14 cellular contexts compared by ENCODE assay signal in genomic region chr7:105638942-105639495, GRCh38. TPM values are rescaled to one million over a fixed set of nuclear protein-coding genes. Genes with fewer than 3 reads are reported as not detected.
DNase-seq lines count a peak whose midpoint lies in the region; ATAC-seq, FAIRE-seq and TF ChIP-seq lines count a peak whose summit lies in the region.
"Had no signal": no experiment of that assay in that cellular context is flagged by ENCODE, and none has a peak within 500 bp of the region (broad histone marks: within the 10 kb centered on the region; RNA-seq: fewer than 3 reads in every experiment).

No MANE protein-coding gene starts in this region.

- H3K9me3 Mint-ChIP-seq in astrocyte (ENCODE audit: unreplicated experiment) = no peaks in the 10 kb centered on the region
- H3K9me3 Mint-ChIP-seq: dendritic cell treated with granulocyte-macrophage colony-stimulating factor and Interleukin-4, amounts not matched to agents 40 ng/mL and 50 ng/mL, for 4 days had no signal

- ATAC-seq in GM21423 (IDR thresholded peaks at IDR 0.05; ENCODE audit: unreplicated experiment) (no peak), HepG2 (no peak), HG02623 (IDR thresholded peaks at IDR 0.05; ENCODE audit: unreplicated experiment) (no peak)

- intact Hi-C loops in HepG2 (cut with micrococcal nuclease; ENCODE audit: unreplicated experiment) = no loop called here

- H3K9me3 ChIP-seq in astrocyte (ENCODE audit: insufficient read depth, low read depth, low read length) (no peaks in the 10 kb centered on the region), HepG2 (ENCODE audit: low read length) (no peaks in the 10 kb centered on the region)
- H3K9me3 ChIP-seq: HAP-1 had no signal

- H4K20me1 ChIP-seq in astrocyte (ENCODE audit: insufficient read depth, low read length) (peaks cover 3% of the 10 kb centered on the region), HepG2 (ENCODE audit: insufficient read depth, low read length) (no peaks in the 10 kb centered on the region)

- H3K4me1 Mint-ChIP-seq in astrocyte (ENCODE audit: low read depth, unreplicated experiment) = peaks cover 17% of the 10 kb centered on the region

- no peaks in the 10 kb centered on the region for H3K27me3 Mint-ChIP-seq in astrocyte (ENCODE audit: low read depth, unreplicated experiment)
- H3K27me3 Mint-ChIP-seq: dendritic cell treated with granulocyte-macrophage colony-stimulating factor and Interleukin-4, amounts not matched to agents 40 ng/mL and 50 ng/mL, for 4 days had no signal

- in situ Hi-C loops in HepG2 (cut with HindIII; ENCODE audit: extremely low pct_ligation_motif_present, low pct_unique_long_range_greater_than_20kb) = no loop called here

- no peak overlapping the region for H3K27ac Mint-ChIP-seq in astrocyte (ENCODE audit: unreplicated experiment)
- H3K27ac Mint-ChIP-seq: dendritic cell treated with granulocyte-macrophage colony-stimulating factor and Interleukin-4, amounts not matched to agents 40 ng/mL and 50 ng/mL, for 4 days had no signal

- peak overlapping the region; percentile 74 for H3K4me3 Mint-ChIP-seq in astrocyte (ENCODE audit: unreplicated experiment)
- H3K4me3 Mint-ChIP-seq: dendritic cell treated with granulocyte-macrophage colony-stimulating factor and Interleukin-4, amounts not matched to agents 40 ng/mL and 50 ng/mL, for 4 days had no signal

- no peaks in the 10 kb centered on the region for H3K79me2 ChIP-seq in astrocyte (ENCODE audit: insufficient read depth, low read length)
- no peaks in the 10 kb centered on the region for H3K79me2 ChIP-seq in HepG2 (ENCODE audit: insufficient read depth, low read length)

- no peak for TF ChIP-seq CTCF in C4-2B (conservative IDR thresholded peaks at IDR 0.05)
- TF ChIP-seq CTCF in astrocyte (IDR thresholded peaks at IDR 0.05; ENCODE audit: insufficient read depth, low read depth, low read length) = no peak
- TF ChIP-seq CTCF in HepG2 (CRISPR knock-in tag; IDR thresholded peaks at IDR 0.05) = no peak

- H3K27me3 ChIP-seq in astrocyte (ENCODE audit: insufficient read depth, low read length) (no peaks in the 10 kb centered on the region), HepG2 (ENCODE audit: control insufficient read depth in 1 of 2, insufficient read depth in 2 of 2, low read length in 2 of 2) (no peaks in the 10 kb centered on the region)

- H3K36me3 ChIP-seq in astrocyte (ENCODE audit: insufficient read depth, low read length) (peaks cover 4% of the 10 kb centered on the region), HepG2 (replicated peaks in 1 of 2; ENCODE audit: control insufficient read depth in 1 of 2, insufficient read depth in 2 of 2, low read length in 2 of 2) (peaks cover 8 to 24% of the 10 kb centered on the region in 2 experiments)
- H3K36me3 ChIP-seq: HAP-1 had no signal

- TF ChIP-seq POLR2A in HepG2 (IDR thresholded peaks at IDR 0.05; ENCODE audit: insufficient read depth in 1 of 2, low read depth in 2 of 2, low read length in 2 of 2) = no peak

- 95% methylated on average over 16 of the region's 23 CpGs for WGBS in HepG2 (ENCODE audit: low lambda C conversion rate)

- POLR2A ChIA-PET in HepG2 (lab: Yijun Ruan, JAX) = no interaction called here

- FAIRE-seq in astrocyte (lab: Jason Lieb, UNC) (no peak), HepG2 (lab: Jason Lieb, UNC) (no peak)
- FAIRE-seq: small intestine had no signal

- no peak for TF ChIP-seq EP300 in HepG2 (IDR thresholded peaks at IDR 0.05; ENCODE audit: low read depth in 2 of 2, low read length in 2 of 2)
- TF ChIP-seq EP300 in HepG2 (CRISPR knock-in tag; IDR thresholded peaks at IDR 0.05; ENCODE audit: borderline replicate concordance) = no peak

- H3K27ac ChIP-seq in C4-2B (peak overlapping the region; percentile 61), astrocyte (ENCODE audit: low read depth, low read length) (no peak overlapping the region), HepG2 (ENCODE audit: extremely low read length, insufficient read depth, low read length) (no peak overlapping the region)

- H3K36me3 Mint-ChIP-seq in astrocyte (ENCODE audit: low read depth, unreplicated experiment) = peaks cover 10% of the 10 kb centered on the region

- H2AFZ ChIP-seq in astrocyte (ENCODE audit: low read depth, low read length) = no peak overlapping the region
- no peak overlapping the region for H2AFZ ChIP-seq in HepG2 (ENCODE audit: low read length)

- H3K9ac ChIP-seq in astrocyte (ENCODE audit: low read length) (no peak overlapping the region), HepG2 (ENCODE audit: insufficient read depth, low read depth, low read length) (no peak overlapping the region)

- CTCF ChIA-PET in HepG2 (lab: Yijun Ruan, JAX; ENCODE audit: low intra/inter-chr PET ratio, low total read pairs) = no interaction called here

- no TSS peak for BruUV-seq in HepG2 (replicated peaks; lab: Mats Ljungman, UMichigan)

- H3K4me3 ChIP-seq in astrocyte (ENCODE audit: insufficient read depth, low read depth, low read length) (no peak overlapping the region), HepG2 (replicated peaks in 1 of 3; ENCODE audit: insufficient read depth in 1 of 3, low read depth in 2 of 3, low read length in 3 of 3) (no peak overlapping the region)
- H3K4me3 ChIP-seq: HAP-1 had no signal

- TF ChIP-seq RAD21 in HepG2 (CRISPR knock-in tag; IDR thresholded peaks at IDR 0.05) = no peak

- H3K4me1 ChIP-seq in astrocyte (ENCODE audit: insufficient read depth, low read length) = peaks cover 4% of the 10 kb centered on the region
- H3K4me1 ChIP-seq in HepG2 (ENCODE audit: insufficient read depth, low read length) = no peaks in the 10 kb centered on the region
- H3K4me1 ChIP-seq: HAP-1 had no signal

- no peak overlapping the region for H3K4me2 ChIP-seq in astrocyte (ENCODE audit: low read length)
- no peak overlapping the region for H3K4me2 ChIP-seq in HepG2 (ENCODE audit: low read depth, low read length)

- peak; percentile 89 for DNase-seq in NCI-H1417 treated with DMSO at 0.1 percent for 48 hours (lab: John Stamatoyannopoulos, UW)
- DNase-seq in astrocyte (ENCODE audit: low read depth) = no peak
- DNase-seq in left kidney (ENCODE audit: low read depth, low spot score) = peak; percentile 87
- DNase-seq in HepG2 (ENCODE audit: low spot score) = no peak
- no peak for DNase-seq in AG08395 (ENCODE audit: low spot score)
- DNase-seq: activated CD4-positive, alpha-beta T cell treated with anti-CD3 and anti-CD28 coated beads, Interleukin-2, amount 50 U/mL, for 4 hours; activated naive CD4-positive, alpha-beta T cell treated with Interleukin-2 at 50 U/mL for 16 hours; NCI-H446; small intestine had no signal

TF ChIP-seq in HepG2, 621 proteins besides CTCF, POLR2A, EP300 and RAD21:
- TF ChIP-seq ZNF841 (CRISPR knock-in tag; IDR thresholded peaks at IDR 0.05; ENCODE audit: borderline replicate concordance) (no peak), RNF2 (conservative IDR thresholded peaks at IDR 0.05; ENCODE audit: low read depth) (no peak)

RNA-seq across cellular contexts. Expression of gene EFCAB10, which starts 57.7 kb away (rescaled TPM):
- total RNA-seq in astrocyte = 0.38 and 0.52 TPM in 2 replicates
- total RNA-seq in HepG2 (2016; rRNA removed; fragmentation: Illumina TruSeq; extraction: Trizol) = 0.34 and 0.40 TPM in 2 replicates
- total RNA-seq in HepG2 (2016; cell fraction: cytosol; rRNA removed; fragmentation: Illumina TruSeq; extraction: Trizol; ENCODE audit: low read depth) = not detected in 2 replicates
- total RNA-seq in HepG2 (2016; cell fraction: insoluble cytoplasmic fraction; rRNA removed; fragmentation: Illumina TruSeq; extraction: Trizol) = 0.15 and 0.37 TPM in 2 replicates
- total RNA-seq in HepG2 (2016; cell fraction: membrane; rRNA removed; fragmentation: Illumina TruSeq; extraction: Trizol) = not detected in 2 replicates
- total RNA-seq in HepG2 (2016; cell fraction: nucleus; rRNA removed; fragmentation: Illumina TruSeq; extraction: Trizol) = 0.53 TPM in 1 of 2 replicates, not detected in the other
- not detected in 2 replicates for polyA plus RNA-seq in HepG2 (2011; rRNA removed)
- polyA plus RNA-seq in HepG2 (2011; cell fraction: cytosol; rRNA removed) = not detected in 2 replicates
- not detected in 2 replicates for polyA plus RNA-seq in HepG2 (2011; cell fraction: nucleus; rRNA removed)
- 0.20 TPM in 1 of 2 replicates, not detected in the other for polyA plus RNA-seq in HepG2 (2012)
- polyA plus RNA-seq in HepG2 (2016; cell fraction: cytosol; fragmentation: Illumina TruSeq; extraction: Trizol; ENCODE audit: low read depth) = not detected in 2 replicates
- 0.14 TPM in 1 of 2 replicates, not detected in the other for polyA plus RNA-seq in HepG2 (2016; cell fraction: insoluble cytoplasmic fraction; fragmentation: Illumina TruSeq; extraction: Trizol; ENCODE audit: low read depth)
- not detected in 2 replicates for polyA plus RNA-seq in HepG2 (2016; cell fraction: membrane; fragmentation: Illumina TruSeq; extraction: Trizol; ENCODE audit: low read depth)
- not detected in 2 replicates for polyA plus RNA-seq in HepG2 (2016; cell fraction: nucleus; fragmentation: Illumina TruSeq; extraction: Trizol; ENCODE audit: insufficient read depth, low read depth)
- polyA minus RNA-seq in HepG2 (2011; rRNA and poly(A)+ RNA removed; ENCODE audit: low replicate concordance) = not detected in 2 replicates
- not detected in 2 replicates for polyA minus RNA-seq in HepG2 (2011; cell fraction: cytosol; rRNA and poly(A)+ RNA removed)
- not detected in 2 replicates for polyA minus RNA-seq in HepG2 (2011; cell fraction: nucleus; rRNA and poly(A)+ RNA removed)
- polyA plus RNA-seq: small intestine had no signal

Comparison
In these comparisons a context has a peak if more than half of its experiments do, and no peak if none do; other contexts are left out.
1. DNase-seq: peak in NCI-H1417 treated with DMSO at 0.1 percent for 48 hours (single experiment) and left kidney (single experiment); none in astrocyte (single experiment), HepG2 (single experiment) and AG08395 (single experiment).